ENCODE assay signal across 11 cellular contexts in the genomic region with DNA sequence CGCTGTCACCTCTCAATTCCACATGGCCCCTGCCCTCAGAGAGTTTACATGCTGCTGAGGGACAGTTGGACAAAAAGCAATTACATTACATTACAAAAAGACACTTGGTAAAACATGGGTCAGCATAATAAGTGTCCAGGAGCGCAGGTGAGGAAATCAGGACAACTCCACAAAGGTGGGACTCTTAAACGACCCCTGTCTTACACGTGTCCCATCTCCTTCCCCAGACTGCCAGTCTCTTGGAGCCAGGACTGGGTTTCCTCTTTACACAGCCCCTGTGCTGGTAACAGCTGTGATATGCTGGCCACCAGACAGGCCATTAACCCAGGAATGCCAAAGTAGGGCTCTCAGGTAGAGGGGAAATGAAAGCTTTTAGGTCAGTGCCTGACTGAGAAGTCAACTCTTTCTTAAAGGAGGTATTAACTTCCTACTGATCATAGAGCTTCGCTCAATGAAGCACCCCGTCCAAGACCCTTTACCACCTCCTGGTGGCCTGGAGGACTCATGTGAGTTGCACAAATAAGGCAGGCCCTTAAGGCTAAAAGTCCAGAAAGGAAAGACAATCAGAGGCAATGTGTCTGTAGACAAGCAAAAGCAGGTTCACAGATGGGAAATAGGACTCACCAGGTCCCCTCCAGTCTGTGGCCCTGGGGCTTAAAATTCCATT. TPM values are rescaled to one million over a fixed set of nuclear protein-coding genes. Genes with fewer than 3 reads are reported as not detected.
DNase-seq lines count a peak whose midpoint lies in the region; ATAC-seq, FAIRE-seq and TF ChIP-seq lines count a peak whose summit lies in the region.
"Had no signal": no experiment of that assay in that cellular context is flagged by ENCODE, and none has a peak within 500 bp of the region (broad histone marks: within the 10 kb centered on the region; RNA-seq: fewer than 3 reads in every experiment).

No MANE protein-coding gene starts in this region.

- peaks cover 6% of the 10 kb centered on the region for H3K36me3 Mint-ChIP-seq in neural crest cell (ENCODE audit: low read depth)

- no peak overlapping the region for H3K4me3 ChIP-seq in HFF-Myc (replicated peaks; ENCODE audit: low read depth, low read length)

- H3K9me3 Mint-ChIP-seq in neural crest cell = peaks cover 13% of the 10 kb centered on the region

- H3K27me3 Mint-ChIP-seq in neural crest cell (ENCODE audit: low read depth) = no peaks in the 10 kb centered on the region

- no peak overlapping the region for H3K27ac Mint-ChIP-seq in neural crest cell (ENCODE audit: unreplicated experiment)

- no peak for FAIRE-seq in frontal cortex (lab: Jason Lieb, UNC)
- FAIRE-seq: astrocyte had no signal

- peak; percentile 44; the same call in 1 of the 3 replicates for ATAC-seq in SK-N-SH treated with all-trans-retinoic acid at 6 μM for 48 hours
- ATAC-seq: left lobe of liver had no signal

- DNase-seq in DMS 273 (lab: John Stamatoyannopoulos, UW; ENCODE audit: unreplicated experiment) = peak; percentile 25
- no peak for DNase-seq in DMS 273 treated with DMSO at 0.1 percent for 48 hours (lab: John Stamatoyannopoulos, UW)
- no peak for DNase-seq in HFF-Myc (ENCODE audit: extremely low read depth, low read depth)
- DNase-seq in neural crest cell (ENCODE audit: low read depth, low spot score) = no peak
- DNase-seq in frontal cortex (ENCODE audit: low spot score in 2 of 2) = no peak
- DNase-seq in inferior parietal cortex (ENCODE audit: extremely low spot score) = no peak
- no peak for DNase-seq in NCI-H2029 treated with DMSO at 0.1 percent for 48 hours (lab: John Stamatoyannopoulos, UW)
- DNase-seq: 8988T had no signal

- no peak overlapping the region for H3K4me3 Mint-ChIP-seq in neural crest cell

- TF ChIP-seq CTCF in HFF-Myc (IDR thresholded peaks at IDR 0.05; ENCODE audit: low read depth, low read length, missing control alignments) = peak; percentile 25
- TF ChIP-seq CTCF in neural crest cell (conservative IDR thresholded peaks at IDR 0.05) = peak; percentile 41

- no peaks in the 10 kb centered on the region for H3K4me1 Mint-ChIP-seq in neural crest cell

TF ChIP-seq in SK-N-SH treated with all-trans-retinoic acid at 6 μM for 48 hours, 23 proteins besides CTCF, POLR2A, EP300 and RAD21:
- TF ChIP-seq OSR1 (CRISPR knock-in tag; IDR thresholded peaks at IDR 0.05) = no peak
- TF ChIP-seq POU6F1 (CRISPR knock-in tag; IDR thresholded peaks at IDR 0.05; ENCODE audit: borderline replicate concordance, low read depth) = no peak
- TF ChIP-seq ISL1 (CRISPR knock-in tag; IDR thresholded peaks at IDR 0.05) = no peak
- no peak for TF ChIP-seq PPARA (CRISPR knock-in tag; IDR thresholded peaks at IDR 0.05; ENCODE audit: borderline replicate concordance)
- no peak for TF ChIP-seq CSRNP3 (CRISPR knock-in tag; IDR thresholded peaks at IDR 0.05)
- no peak for TF ChIP-seq ZFP30 (CRISPR knock-in tag; IDR thresholded peaks at IDR 0.05)
- TF ChIP-seq, protein P1, sequence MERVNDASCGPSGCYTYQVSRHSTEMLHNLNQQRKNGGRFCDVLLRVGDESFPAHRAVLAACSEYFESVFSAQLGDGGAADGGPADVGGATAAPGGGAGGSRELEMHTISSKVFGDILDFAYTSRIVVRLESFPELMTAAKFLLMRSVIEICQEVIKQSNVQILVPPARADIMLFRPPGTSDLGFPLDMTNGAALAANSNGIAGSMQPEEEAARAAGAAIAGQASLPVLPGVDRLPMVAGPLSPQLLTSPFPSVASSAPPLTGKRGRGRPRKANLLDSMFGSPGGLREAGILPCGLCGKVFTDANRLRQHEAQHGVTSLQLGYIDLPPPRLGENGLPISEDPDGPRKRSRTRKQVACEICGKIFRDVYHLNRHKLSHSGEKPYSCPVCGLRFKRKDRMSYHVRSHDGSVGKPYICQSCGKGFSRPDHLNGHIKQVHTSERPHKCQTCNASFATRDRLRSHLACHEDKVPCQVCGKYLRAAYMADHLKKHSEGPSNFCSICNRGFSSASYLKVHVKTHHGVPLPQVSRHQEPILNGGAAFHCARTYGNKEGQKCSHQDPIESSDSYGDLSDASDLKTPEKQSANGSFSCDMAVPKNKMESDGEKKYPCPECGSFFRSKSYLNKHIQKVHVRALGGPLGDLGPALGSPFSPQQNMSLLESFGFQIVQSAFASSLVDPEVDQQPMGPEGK (CRISPR knock-in tag; IDR thresholded peaks at IDR 0.05; ENCODE audit: borderline replicate concordance) = no peak
- no peak for TF ChIP-seq ZNF70 (CRISPR knock-in tag; IDR thresholded peaks at IDR 0.05)

RNA-seq across cellular contexts. Expression of gene ANO2, which starts 55.5 kb away (rescaled TPM):
- total RNA-seq in neural crest cell = 1.9 and 2.0 TPM in 2 replicates
- 4.1 TPM for total RNA-seq in frontal cortex
